Comparison of ENCODE assay signal across 2 cellular contexts in genomic region chr11:69644071-69644961, GRCh38.
TF ChIP-seq lines count a peak whose summit lies in the region.

No MANE protein-coding gene starts in this region.

TF ChIP-seq in H1, 55 proteins besides CTCF, POLR2A, EP300 and RAD21:
- TF ChIP-seq CBX8 (IDR thresholded peaks at IDR 0.05; ENCODE audit: borderline replicate concordance, low read depth, low read length) (no peak), SP4 (IDR thresholded peaks at IDR 0.05; ENCODE audit: low read length) (no peak)

TF ChIP-seq in GM12891, 5 proteins besides CTCF, POLR2A, EP300 and RAD21:
- TF ChIP-seq POU2F2 (IDR thresholded peaks at IDR 0.05; ENCODE audit: low read depth, low read length) (no peak), TAF1 (IDR thresholded peaks at IDR 0.05; ENCODE audit: low read depth, low read length) (no peak), PAX5 (IDR thresholded peaks at IDR 0.05; ENCODE audit: insufficient read depth, low read length, severe bottlenecking) (no peak), POLR2AphosphoS5 (IDR thresholded peaks at IDR 0.05; ENCODE audit: low read depth, low read length) (no peak), SPI1 (IDR thresholded peaks at IDR 0.05; ENCODE audit: low read depth, low read length) (no peak)
